ENCODE assay signal across 34 cellular contexts in genomic region chr10:26172126-26172525, GRCh38. TPM values are rescaled to one million over a fixed set of nuclear protein-coding genes. Genes with fewer than 3 reads are reported as not detected.
"Had no signal": no experiment of that assay in that cellular context is flagged by ENCODE, and none has a peak within 500 bp of the region (broad histone marks: within the 10 kb centered on the region; RNA-seq: fewer than 3 reads in every experiment).

No MANE protein-coding gene starts in this region.

- ATAC-seq: effector memory CD8-positive, alpha-beta T cell; heart left ventricle; left ventricle myocardium superior; stimulated activated naive B cell treated with anti-CD40 and anti-IgM and Interleukin-4, amounts not matched to agents 10 μg/mL and 1 μg/mL and 100 μg/mL, for 72 hours had no signal

- DNase-seq: activated CD4-positive, alpha-beta T cell treated with anti-CD3 and anti-CD28 coated beads for 4 hours; activated CD4-positive, alpha-beta T cell treated with anti-CD3 and anti-CD28 coated beads, Interleukin-2, amount 50 U/mL, for 48 hours; activated CD8-positive, alpha-beta memory T cell treated with anti-CD3 and anti-CD28 coated beads for 24 hours; activated gamma-delta T cell; activated naive CD4-positive, alpha-beta T cell treated with anti-CD3 and anti-CD28 coated beads, Interleukin-2, amount 10 ng/mL, durations not matched to agents 7 days and 5 days; activated naive CD8-positive, alpha-beta T cell treated with anti-CD3 and anti-CD28 coated beads, Interleukin-2, amount 10 ng/mL, durations not matched to agents 7 days and 5 days; activated T-cell treated with anti-CD3 and anti-CD28 coated beads, Interleukin-2, amount 50 U/mL, for 24 hours; brain microvascular endothelial cell; dorsolateral prefrontal cortex; effector memory CD8-positive, alpha-beta T cell; foreskin fibroblast; heart left ventricle; islet precursor cell; left ventricle myocardium superior; ovary; retina; sigmoid colon; small intestine; stimulated activated CD4-positive, alpha-beta T cell treated with anti-CD3 and anti-CD28 coated beads, Interleukin-1b, Interleukin-23, amount 100 ng/mL, for 48 hours; stimulated activated CD4-positive, alpha-beta T cell treated with anti-CD3 and anti-CD28 coated beads, Interleukin-4, amount 100 ng/mL, for 4 hours; stimulated activated CD8-positive, alpha-beta memory T cell treated with anti-CD3 and anti-CD28 coated beads, Interleukin-4, amount 100 ng/mL, for 48 hours; stimulated activated naive B cell treated with anti-CD40 and anti-IgM and Interleukin-4, amounts not matched to agents 10 μg/mL and 1 μg/mL and 100 μg/mL, for 72 hours; stomach; tibial artery had no signal

- FAIRE-seq: endothelial cell of umbilical vein, small intestine had no signal

- H3K9me3 ChIP-seq: ascending aorta, heart left ventricle, ovary, prostate gland, sigmoid colon, stomach, tibial artery had no signal

- H3K4me3 Mint-ChIP-seq: activated naive CD4-positive, alpha-beta T cell treated with anti-CD3 and anti-CD28 coated beads, Interleukin-2, amount 10 ng/mL, durations not matched to agents 7 days and 5 days; activated naive CD8-positive, alpha-beta T cell treated with anti-CD3 and anti-CD28 coated beads, Interleukin-2, amount 10 ng/mL, durations not matched to agents 7 days and 5 days; activated T-cell treated with anti-CD3 and anti-CD28 coated beads, Interleukin-2, amount 50 U/mL, for 24 hours; effector memory CD8-positive, alpha-beta T cell; nephron; stimulated activated naive B cell treated with anti-CD40 and anti-IgM and Interleukin-4, amounts not matched to agents 10 μg/mL and 1 μg/mL and 100 μg/mL, for 72 hours had no signal

- H3K4me3 ChIP-seq: ascending aorta, coronary artery, dorsolateral prefrontal cortex, heart left ventricle, ovary, prostate gland, sigmoid colon, stomach, tibial artery had no signal

- H3K36me3 Mint-ChIP-seq: activated naive CD4-positive, alpha-beta T cell treated with anti-CD3 and anti-CD28 coated beads, Interleukin-2, amount 10 ng/mL, durations not matched to agents 7 days and 5 days; activated naive CD8-positive, alpha-beta T cell treated with anti-CD3 and anti-CD28 coated beads, Interleukin-2, amount 10 ng/mL, durations not matched to agents 7 days and 5 days; stimulated activated naive B cell treated with anti-CD40 and anti-IgM and Interleukin-4, amounts not matched to agents 10 μg/mL and 1 μg/mL and 100 μg/mL, for 72 hours had no signal

- H3K4me1 Mint-ChIP-seq: activated naive CD4-positive, alpha-beta T cell treated with anti-CD3 and anti-CD28 coated beads, Interleukin-2, amount 10 ng/mL, durations not matched to agents 7 days and 5 days; activated naive CD8-positive, alpha-beta T cell treated with anti-CD3 and anti-CD28 coated beads, Interleukin-2, amount 10 ng/mL, durations not matched to agents 7 days and 5 days; nephron; stimulated activated naive B cell treated with anti-CD40 and anti-IgM and Interleukin-4, amounts not matched to agents 10 μg/mL and 1 μg/mL and 100 μg/mL, for 72 hours had no signal

- H3K27ac ChIP-seq: ascending aorta, brain microvascular endothelial cell, coronary artery, dorsolateral prefrontal cortex, heart left ventricle, ovary, prostate gland, sigmoid colon, stomach, tibial artery had no signal

- H3K27me3 ChIP-seq: ascending aorta, brain microvascular endothelial cell, ovary, sigmoid colon, tibial artery had no signal

- H3K9me3 Mint-ChIP-seq: activated naive CD4-positive, alpha-beta T cell treated with anti-CD3 and anti-CD28 coated beads, Interleukin-2, amount 10 ng/mL, durations not matched to agents 7 days and 5 days; activated naive CD8-positive, alpha-beta T cell treated with anti-CD3 and anti-CD28 coated beads, Interleukin-2, amount 10 ng/mL, durations not matched to agents 7 days and 5 days; activated T-cell treated with anti-CD3 and anti-CD28 coated beads, Interleukin-2, amount 50 U/mL, for 24 hours; effector memory CD8-positive, alpha-beta T cell; nephron; stimulated activated naive B cell treated with anti-CD40 and anti-IgM and Interleukin-4, amounts not matched to agents 10 μg/mL and 1 μg/mL and 100 μg/mL, for 72 hours had no signal

- H3K27ac Mint-ChIP-seq: activated naive CD4-positive, alpha-beta T cell treated with anti-CD3 and anti-CD28 coated beads, Interleukin-2, amount 10 ng/mL, durations not matched to agents 7 days and 5 days; activated naive CD8-positive, alpha-beta T cell treated with anti-CD3 and anti-CD28 coated beads, Interleukin-2, amount 10 ng/mL, durations not matched to agents 7 days and 5 days; activated T-cell treated with anti-CD3 and anti-CD28 coated beads, Interleukin-2, amount 50 U/mL, for 24 hours; effector memory CD8-positive, alpha-beta T cell; nephron; stimulated activated naive B cell treated with anti-CD40 and anti-IgM and Interleukin-4, amounts not matched to agents 10 μg/mL and 1 μg/mL and 100 μg/mL, for 72 hours had no signal

- H3K4me1 ChIP-seq: ascending aorta, heart left ventricle, prostate gland, sigmoid colon, stomach, tibial artery had no signal

- H3K36me3 ChIP-seq: ascending aorta, brain microvascular endothelial cell, heart left ventricle, ovary, prostate gland, sigmoid colon, stomach, tibial artery had no signal

RNA-seq across cellular contexts. Expression of gene GAD2, which starts 44.4 kb away (rescaled TPM):
- total RNA-seq: activated naive CD8-positive, alpha-beta T cell treated with anti-CD3 and anti-CD28 coated beads, Interleukin-2, amount 10 ng/mL, durations not matched to agents 7 days and 5 days; ascending aorta; cardiac septum; endothelial cell of umbilical vein; heart left ventricle; left ventricle myocardium superior; lung microvascular endothelial cell; mucosa of gallbladder; ovary; sigmoid colon; T-helper 1 cell treated with Interleukin-12 subunit alpha and Interleukin-12 subunit beta and Interleukin-4 antibody, amounts not matched to agents 30 ng/mL and 1 ng/mL, for 36 hours; ureter had no signal
- polyA plus RNA-seq: endothelial cell of umbilical vein, heart left ventricle, sigmoid colon had no signal
